Comparison of ENCODE assay signal across 36 cellular contexts in the genomic region with DNA sequence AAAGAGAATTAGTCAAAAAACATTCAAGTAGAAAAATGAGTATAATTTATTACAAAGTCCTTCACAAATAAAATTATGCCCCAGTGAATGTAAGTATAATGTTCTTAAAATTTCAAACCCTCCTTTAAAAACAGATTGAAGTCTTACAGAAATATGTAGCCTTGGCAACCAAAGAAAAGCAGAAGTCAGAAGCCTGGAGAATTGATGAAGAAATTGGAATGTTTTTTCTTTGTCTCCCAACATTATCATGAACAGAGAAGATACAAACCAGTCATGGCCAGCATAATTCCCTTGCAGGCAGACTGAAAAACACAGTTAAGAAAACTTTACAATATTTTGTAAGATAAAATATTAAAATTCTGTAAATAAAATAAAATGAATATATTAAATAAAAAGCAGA.
"Had no signal": no experiment of that assay in that cellular context is flagged by ENCODE, and none has a peak within 500 bp of the region (broad histone marks: within the 10 kb centered on the region; RNA-seq: fewer than 3 reads in every experiment).

No MANE protein-coding gene starts in this region.

- ATAC-seq: activated CD8-positive, alpha-beta memory T cell treated with anti-CD3 and anti-CD28 coated beads, Interleukin-2, amount 10 ng/mL, durations not matched to agents 7 days and 5 days; body of pancreas; Panc1 had no signal

- H3K9me3 Mint-ChIP-seq: activated CD4-positive, alpha-beta memory T cell treated with anti-CD3 and anti-CD28 coated beads, Interleukin-2, amount 10 ng/mL, durations not matched to agents 7 days and 5 days; activated naive CD8-positive, alpha-beta T cell treated with anti-CD3 and anti-CD28 coated beads, Interleukin-2, amount 10 ng/mL, durations not matched to agents 7 days and 5 days had no signal

- H3K27me3 Mint-ChIP-seq: activated CD4-positive, alpha-beta memory T cell treated with anti-CD3 and anti-CD28 coated beads, Interleukin-2, amount 10 ng/mL, durations not matched to agents 7 days and 5 days; activated CD8-positive, alpha-beta memory T cell treated with anti-CD3 and anti-CD28 coated beads, Interleukin-2, amount 10 ng/mL, durations not matched to agents 7 days and 5 days; activated naive CD8-positive, alpha-beta T cell treated with anti-CD3 and anti-CD28 coated beads, Interleukin-2, amount 10 ng/mL, durations not matched to agents 7 days and 5 days had no signal

- H3K4me1 Mint-ChIP-seq: activated CD4-positive, alpha-beta memory T cell treated with anti-CD3 and anti-CD28 coated beads, Interleukin-2, amount 10 ng/mL, durations not matched to agents 7 days and 5 days; activated CD8-positive, alpha-beta memory T cell treated with anti-CD3 and anti-CD28 coated beads, Interleukin-2, amount 10 ng/mL, durations not matched to agents 7 days and 5 days; activated naive CD8-positive, alpha-beta T cell treated with anti-CD3 and anti-CD28 coated beads, Interleukin-2, amount 10 ng/mL, durations not matched to agents 7 days and 5 days had no signal

- DNase-seq: activated CD4-positive, alpha-beta memory T cell treated with anti-CD3 and anti-CD28 coated beads, Interleukin-2, amount 10 ng/mL, durations not matched to agents 7 days and 5 days; activated CD4-positive, alpha-beta T cell treated with anti-CD3 and anti-CD28 coated beads for 1 hour; activated CD4-positive, alpha-beta T cell treated with anti-CD3 and anti-CD28 coated beads for 48 hours; activated CD4-positive, CD25-positive, alpha-beta regulatory T cell; activated CD8-positive, alpha-beta memory T cell treated with anti-CD3 and anti-CD28 coated beads for 24 hours; activated CD8-positive, alpha-beta memory T cell treated with anti-CD3 and anti-CD28 coated beads, Interleukin-2, amount 10 ng/mL, durations not matched to agents 7 days and 5 days; activated CD8-positive, alpha-beta memory T cell treated with anti-CD3 and anti-CD28 coated beads, Interleukin-2, amount 50 U/mL, for 48 hours; activated effector memory CD4-positive, alpha-beta T cell treated with Interleukin-2 at 50 U/mL for 16 hours; activated naive CD4-positive, alpha-beta T cell treated with anti-CD3 and anti-CD28 coated beads, Interleukin-2, amount 50 U/mL, for 16 hours; activated naive CD8-positive, alpha-beta T cell treated with anti-CD3 and anti-CD28 coated beads, Interleukin-2, amount 10 ng/mL, durations not matched to agents 7 days and 5 days; activated T-cell treated with anti-CD3 and anti-CD28 coated beads, Interleukin-2, amount 50 U/mL, for 48 hours; adrenal gland; body of pancreas; cortex of kidney; Kasumi-1; KG1; MG63; NCI-H1048; NCI-H1105 treated with DMSO at 0.1 percent for 48 hours; NCI-H1436; NCI-H1694; NCI-H2029; NCI-H2107; NCI-H2171; NCI-H510A; NCI-H526; NCI-H748 treated with DMSO at 0.1 percent for 48 hours; NK-92 treated with Interleukin-12 subunit alpha and Interleukin-12 subunit beta, amount 100 ng/mL, for 24 hours; SHP77; SW 1271; T-helper 1 cell; T-helper 2 cell; T-helper 9 cell; WERI-Rb-1 had no signal

- H3K4me3 Mint-ChIP-seq: activated CD4-positive, alpha-beta memory T cell treated with anti-CD3 and anti-CD28 coated beads, Interleukin-2, amount 10 ng/mL, durations not matched to agents 7 days and 5 days; activated CD8-positive, alpha-beta memory T cell treated with anti-CD3 and anti-CD28 coated beads, Interleukin-2, amount 10 ng/mL, durations not matched to agents 7 days and 5 days; activated naive CD8-positive, alpha-beta T cell treated with anti-CD3 and anti-CD28 coated beads, Interleukin-2, amount 10 ng/mL, durations not matched to agents 7 days and 5 days had no signal

- H3K27ac Mint-ChIP-seq: activated CD4-positive, alpha-beta memory T cell treated with anti-CD3 and anti-CD28 coated beads, Interleukin-2, amount 10 ng/mL, durations not matched to agents 7 days and 5 days; activated CD8-positive, alpha-beta memory T cell treated with anti-CD3 and anti-CD28 coated beads, Interleukin-2, amount 10 ng/mL, durations not matched to agents 7 days and 5 days; activated naive CD8-positive, alpha-beta T cell treated with anti-CD3 and anti-CD28 coated beads, Interleukin-2, amount 10 ng/mL, durations not matched to agents 7 days and 5 days had no signal

- FAIRE-seq: astrocyte had no signal
